Comparison of ENCODE assay signal across 9 cellular contexts in genomic region chr2:216498418-216499413, GRCh38.
DNase-seq lines count a peak whose midpoint lies in the region; ATAC-seq, FAIRE-seq and TF ChIP-seq lines count a peak whose summit lies in the region.
"Had no signal": no experiment of that assay in that cellular context is flagged by ENCODE, and none has a peak within 500 bp of the region (broad histone marks: within the 10 kb centered on the region; RNA-seq: fewer than 3 reads in every experiment).

TSS of gene RPL37A (plus strand) at chr2:216498844. CDS start at chr2:216498875, 31 bp downstream.

- H3K9me3 Mint-ChIP-seq in central memory CD8-positive, alpha-beta T cell = no peaks in the 10 kb centered on the region

- ATAC-seq in GM19025 (IDR thresholded peaks at IDR 0.05; ENCODE audit: low read depth, unreplicated experiment) = peak; percentile 93
- ATAC-seq in HG03342 (IDR thresholded peaks at IDR 0.05; ENCODE audit: unreplicated experiment) = peak; percentile 87
- peak; percentile 96 for ATAC-seq in central memory CD8-positive, alpha-beta T cell (replicated peaks; ENCODE audit: extremely low read depth, poor library complexity, severe bottlenecking)

- no peaks in the 10 kb centered on the region for H3K27me3 Mint-ChIP-seq in central memory CD8-positive, alpha-beta T cell

- H3K4me3 ChIP-seq in AG09309 (ENCODE audit: control insufficient read depth, low read depth, low read length) = peak within 1 kb of the TSS; percentile 46

- DNase-seq in AG09309 (ENCODE audit: low read depth) = peak; percentile 82
- peak; percentile 92 to 95 for DNase-seq in NCI-H446 (lab: John Stamatoyannopoulos, UW)
- DNase-seq in activated CD4-positive, CD25-positive, alpha-beta regulatory T cell treated with anti-CD3 and anti-CD28 coated beads, Interleukin-2, amount 50 U/mL, for 16 hours (ENCODE audit: low read depth, low spot score) = peak; percentile 80
- DNase-seq in central memory CD8-positive, alpha-beta T cell (ENCODE audit: low spot score in 2 of 2) = peak; percentile 75 to 80
- DNase-seq in stimulated activated CD4-positive, alpha-beta T cell treated with anti-CD3 and anti-CD28 coated beads, Interleukin-12 subunit alpha, Interleukin-12 subunit beta, amount 100 ng/mL, for 4 hours = peak; percentile 88

- peaks cover 50% of the 10 kb centered on the region for H3K36me3 Mint-ChIP-seq in central memory CD8-positive, alpha-beta T cell (ENCODE audit: insufficient read depth)

- H3K4me3 Mint-ChIP-seq in central memory CD8-positive, alpha-beta T cell = peak within 1 kb of the TSS; percentile 97

- peak within 1 kb of the TSS; percentile 93 for H3K27ac Mint-ChIP-seq in central memory CD8-positive, alpha-beta T cell (ENCODE audit: low read depth)

- TF ChIP-seq CTCF in AG09309 (IDR thresholded peaks at IDR 0.05; ENCODE audit: control insufficient read depth, insufficient read depth, low read depth, low read length, missing control alignments) = no peak

- peak; percentile 47 for FAIRE-seq in islet of Langerhans (lab: Jason Lieb, UNC)
- FAIRE-seq: colon had no signal

- peaks cover 41% of the 10 kb centered on the region for H3K4me1 Mint-ChIP-seq in central memory CD8-positive, alpha-beta T cell

Comparison
In these comparisons a context has a peak if more than half of its experiments do, and no peak if none do; other contexts are left out.
1. Peak in every context shown above with its lines: DNase-seq, ATAC-seq and H3K4me3 ChIP-seq.